Comparison of ENCODE assay signal across 8 cellular contexts in the genomic region with DNA sequence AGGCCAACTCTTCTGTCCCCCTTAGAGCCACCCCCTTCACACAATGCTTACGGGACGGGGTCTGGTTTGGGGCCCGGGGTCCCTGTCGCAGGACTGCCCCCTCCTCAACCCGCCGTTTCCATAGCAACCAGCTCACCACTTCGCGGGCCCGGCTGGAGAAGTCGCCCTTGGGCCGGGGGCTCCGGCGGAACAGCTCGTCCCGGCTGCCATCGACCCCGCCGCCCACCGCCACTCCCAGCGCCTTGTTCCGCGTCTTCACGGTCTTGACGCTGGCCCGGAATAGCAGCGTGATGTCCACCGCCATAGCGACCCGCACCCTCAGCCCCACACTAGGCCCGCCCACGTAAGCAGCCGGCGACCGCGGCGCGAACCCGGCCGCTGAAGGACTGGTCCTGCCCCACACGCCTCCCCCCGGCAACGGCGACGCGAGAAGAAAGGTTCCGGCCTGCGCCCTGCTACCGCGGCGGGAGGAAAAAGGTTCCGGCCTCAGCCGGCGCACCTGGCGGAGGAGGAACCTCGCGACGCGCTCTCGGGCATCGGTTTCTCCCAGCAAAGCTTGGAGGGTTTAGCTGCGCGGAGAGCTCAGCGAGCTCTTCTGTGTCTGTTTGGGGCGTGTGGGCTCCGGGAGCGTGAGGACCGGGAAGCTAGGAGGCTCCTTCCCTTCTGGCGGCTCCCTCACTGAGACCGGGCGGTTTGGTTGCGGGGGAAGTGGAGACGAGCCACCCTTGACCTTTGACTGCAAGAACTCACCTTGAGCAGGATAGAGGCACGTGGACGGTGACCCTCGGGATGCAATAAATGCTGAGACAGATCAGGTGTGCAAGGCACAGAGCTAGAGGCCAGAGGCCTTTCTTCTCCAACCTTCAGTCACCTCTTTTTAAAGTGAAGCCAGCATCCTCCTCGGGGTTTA. TPM values are rescaled to one million over a fixed set of nuclear protein-coding genes. Genes with fewer than 3 reads are reported as not detected.
DNase-seq lines count a peak whose midpoint lies in the region; FAIRE-seq and TF ChIP-seq lines count a peak whose summit lies in the region.

A gene (minus strand): TSS at position 388 of the 910 bp plus-strand sequence. CDS start 84 bp downstream, at position 304.

- peaks cover 33% of the 10 kb centered on the region for H3K4me1 Mint-ChIP-seq in neural crest cell

- H3K4me2 ChIP-seq in Loucy (ENCODE audit: low read depth, low read length, poor library complexity, severe bottlenecking): peak within 1 kb of the TSS; percentile 92

- H4K20me1 ChIP-seq in Loucy (ENCODE audit: insufficient read depth, low read length, poor library complexity, severe bottlenecking): peaks cover 11% of the 10 kb centered on the region

- no peak for FAIRE-seq in H54 (lab: Jason Lieb, UNC)

- H3K27me3 ChIP-seq in Loucy (ENCODE audit: insufficient read depth, low read length, poor library complexity, severe bottlenecking): no peaks in the 10 kb centered on the region

- TF ChIP-seq POLR2A in H54 (IDR thresholded peaks at IDR 0.05; ENCODE audit: low read depth, low read length): peak; percentile 81

- peak within 1 kb of the TSS; percentile 97 for H3K27ac Mint-ChIP-seq in neural crest cell (ENCODE audit: unreplicated experiment)

- TF ChIP-seq CTCF in Loucy (conservative IDR thresholded peaks at IDR 0.05; ENCODE audit: low read length) (no peak), foreskin fibroblast (IDR thresholded peaks at IDR 0.05; ENCODE audit: low read depth, low read length) (no peak), neural crest cell (conservative IDR thresholded peaks at IDR 0.05) (no peak)

- H3K9me3 ChIP-seq in Loucy (ENCODE audit: insufficient read depth, low read depth, low read length): no peaks in the 10 kb centered on the region

- H3K36me3 Mint-ChIP-seq in neural crest cell (ENCODE audit: low read depth): no peaks in the 10 kb centered on the region

- no peaks in the 10 kb centered on the region for H3K36me3 ChIP-seq in Loucy (ENCODE audit: insufficient read depth, low read length)

- H3F3A ChIP-seq in Loucy (ENCODE audit: low read depth): no peaks in the 10 kb centered on the region

- peak within 1 kb of the TSS; percentile 97 for H2AFZ ChIP-seq in Loucy (ENCODE audit: low read length)

- peaks cover 61% of the 10 kb centered on the region for H3K79me2 ChIP-seq in Loucy (ENCODE audit: insufficient read depth, low read length)

- no peaks in the 10 kb centered on the region for H3K27me3 Mint-ChIP-seq in neural crest cell (ENCODE audit: low read depth)

- peak within 1 kb of the TSS; percentile 88 for H3K9ac ChIP-seq in Loucy (ENCODE audit: low read depth, low read length, poor library complexity, severe bottlenecking)

- peak within 1 kb of the TSS; percentile 98 for H3K4me3 Mint-ChIP-seq in neural crest cell

- H3K9me2 ChIP-seq in Loucy (replicated peaks; ENCODE audit: low read depth, low read length): no peaks in the 10 kb centered on the region

- H3K4me1 ChIP-seq in Loucy (ENCODE audit: insufficient read depth, low read length, poor library complexity, severe bottlenecking): peaks cover 43% of the 10 kb centered on the region

- H3K4me3 ChIP-seq in Loucy (ENCODE audit: low read length, poor library complexity, severe bottlenecking) (peak within 1 kb of the TSS; percentile 83), foreskin fibroblast (ENCODE audit: low read depth in 1 of 2, low read length in 2 of 2) (peak within 1 kb of the TSS; percentile 86 to 99)

- in situ Hi-C loops in G401 (cut with HindIII; ENCODE audit: low sequenced_read_pairs): no loop called here

- peak; percentile 79 for DNase-seq in G401 (ENCODE audit: low spot score)
- DNase-seq in H54 (ENCODE audit: insufficient read length, low spot score): peak; percentile 47
- peak; percentile 47 for DNase-seq in SHP77 treated with DMSO at 0.1 percent for 48 hours (lab: John Stamatoyannopoulos, UW)
- DNase-seq in activated gamma-delta T cell treated with Interleukin-2 at 50 U/mL for 16 hours: peak; percentile 85
- DNase-seq in foreskin fibroblast: peak; percentile 84 to 95
- DNase-seq in neural crest cell (ENCODE audit: low read depth, low spot score): peak; percentile 86
- DNase-seq in stromal cell of bone marrow (ENCODE audit: low read depth): peak; percentile 57

- no peaks in the 10 kb centered on the region for H3K9me3 Mint-ChIP-seq in neural crest cell

RNA-seq across cellular contexts. Expression of the gene that starts here (rescaled TPM):
- 163 and 199 TPM in 2 replicates for total RNA-seq in G401 (2014; rRNA removed; shearing (Covaris generic))
- 36.7 and 40.0 TPM in 2 replicates for total RNA-seq in neural crest cell

Comparison
In these comparisons a context has a peak if more than half of its experiments do, and no peak if none do; other contexts are left out.
1. Peak in every context shown above with its lines: DNase-seq and H3K4me3 ChIP-seq.